Comparison of ENCODE assay signal across 1 cellular context in the genomic region with DNA sequence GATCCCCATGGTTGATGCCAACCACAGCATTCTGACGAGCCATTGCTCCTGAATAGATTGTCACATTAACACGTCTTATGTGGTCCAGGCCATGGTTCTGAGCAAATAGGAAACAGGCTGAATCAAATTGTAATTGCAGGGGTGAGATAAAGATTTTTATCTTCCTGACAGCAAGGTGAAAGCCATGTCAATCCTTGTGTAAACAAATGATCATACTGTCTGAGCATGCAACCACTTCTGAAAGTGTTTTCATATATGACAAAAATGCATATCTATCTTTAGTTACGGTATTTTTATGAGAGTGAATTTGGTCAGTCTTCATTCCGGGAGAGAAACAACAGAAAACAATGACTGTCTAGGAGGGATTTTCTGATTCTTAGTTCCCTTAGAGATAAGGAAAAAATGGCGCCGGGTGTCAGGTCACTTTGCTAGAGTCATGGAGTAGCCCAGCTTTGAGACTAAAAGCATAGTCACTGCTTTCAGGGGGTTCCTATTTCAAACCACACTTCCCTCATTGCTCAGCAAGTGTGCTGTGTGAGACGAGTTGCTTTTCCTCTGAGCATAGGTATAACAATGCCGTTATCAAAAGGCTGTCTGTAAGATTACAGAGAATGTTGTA.
TF ChIP-seq lines count a peak whose summit lies in the region.

No MANE protein-coding gene starts in this region.

TF ChIP-seq in neural cell, 6 proteins besides CTCF, POLR2A, EP300 and RAD21 (continued from another document):
- TF ChIP-seq, protein P1, sequence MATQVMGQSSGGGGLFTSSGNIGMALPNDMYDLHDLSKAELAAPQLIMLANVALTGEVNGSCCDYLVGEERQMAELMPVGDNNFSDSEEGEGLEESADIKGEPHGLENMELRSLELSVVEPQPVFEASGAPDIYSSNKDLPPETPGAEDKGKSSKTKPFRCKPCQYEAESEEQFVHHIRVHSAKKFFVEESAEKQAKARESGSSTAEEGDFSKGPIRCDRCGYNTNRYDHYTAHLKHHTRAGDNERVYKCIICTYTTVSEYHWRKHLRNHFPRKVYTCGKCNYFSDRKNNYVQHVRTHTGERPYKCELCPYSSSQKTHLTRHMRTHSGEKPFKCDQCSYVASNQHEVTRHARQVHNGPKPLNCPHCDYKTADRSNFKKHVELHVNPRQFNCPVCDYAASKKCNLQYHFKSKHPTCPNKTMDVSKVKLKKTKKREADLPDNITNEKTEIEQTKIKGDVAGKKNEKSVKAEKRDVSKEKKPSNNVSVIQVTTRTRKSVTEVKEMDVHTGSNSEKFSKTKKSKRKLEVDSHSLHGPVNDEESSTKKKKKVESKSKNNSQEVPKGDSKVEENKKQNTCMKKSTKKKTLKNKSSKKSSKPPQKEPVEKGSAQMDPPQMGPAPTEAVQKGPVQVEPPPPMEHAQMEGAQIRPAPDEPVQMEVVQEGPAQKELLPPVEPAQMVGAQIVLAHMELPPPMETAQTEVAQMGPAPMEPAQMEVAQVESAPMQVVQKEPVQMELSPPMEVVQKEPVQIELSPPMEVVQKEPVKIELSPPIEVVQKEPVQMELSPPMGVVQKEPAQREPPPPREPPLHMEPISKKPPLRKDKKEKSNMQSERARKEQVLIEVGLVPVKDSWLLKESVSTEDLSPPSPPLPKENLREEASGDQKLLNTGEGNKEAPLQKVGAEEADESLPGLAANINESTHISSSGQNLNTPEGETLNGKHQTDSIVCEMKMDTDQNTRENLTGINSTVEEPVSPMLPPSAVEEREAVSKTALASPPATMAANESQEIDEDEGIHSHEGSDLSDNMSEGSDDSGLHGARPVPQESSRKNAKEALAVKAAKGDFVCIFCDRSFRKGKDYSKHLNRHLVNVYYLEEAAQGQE (IDR thresholded peaks at IDR 0.05; ENCODE audit: borderline replicate concordance): peak; percentile 34
- TF ChIP-seq SMC3 (conservative IDR thresholded peaks at IDR 0.05; ENCODE audit: poor library complexity): no peak
- TF ChIP-seq TAF1 (IDR thresholded peaks at IDR 0.05; ENCODE audit: low read depth): no peak
TF ChIP-seq in neural cell: peak in this region for 2.
